In the genomic region with DNA sequence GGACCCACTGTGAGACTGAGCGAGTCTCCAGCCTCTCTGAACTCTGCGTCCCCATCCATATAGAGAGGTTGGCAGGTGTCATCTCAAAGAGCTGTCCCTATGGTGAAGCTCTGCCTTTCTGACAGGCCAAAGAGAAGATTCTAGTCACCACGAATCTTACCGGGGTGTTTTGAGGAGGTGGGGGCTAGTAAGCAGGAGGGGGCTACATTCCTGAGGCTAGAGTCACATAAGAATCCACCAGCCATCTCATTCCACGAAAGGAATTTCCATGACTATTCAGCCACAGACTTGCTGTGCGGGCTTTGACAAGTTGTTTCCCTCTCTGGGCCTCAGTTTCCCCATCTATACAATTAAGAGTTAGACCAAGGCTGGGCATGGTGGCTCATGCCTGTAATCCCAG, we compare ENCODE assay signal across 11 cellular contexts. TPM values are rescaled to one million over a fixed set of nuclear protein-coding genes. Genes with fewer than 3 reads are reported as not detected.
DNase-seq lines count a peak whose midpoint lies in the region; ATAC-seq and TF ChIP-seq lines count a peak whose summit lies in the region.
"Had no signal": no experiment of that assay in that cellular context is flagged by ENCODE, and none has a peak within 500 bp of the region (broad histone marks: within the 10 kb centered on the region; RNA-seq: fewer than 3 reads in every experiment).

No MANE protein-coding gene starts in this region.

- H3K27me3 ChIP-seq in mesenchymal stem cell (ENCODE audit: control insufficient read depth in 1 of 2, insufficient read depth in 1 of 2, low read length in 2 of 2) (no peaks in the 10 kb centered on the region), testis (no peaks in the 10 kb centered on the region)

- H2AK5ac ChIP-seq in mesenchymal stem cell (ENCODE audit: low read length, severe bottlenecking): peak overlapping the region; percentile 98

- peak overlapping the region; percentile 85 for H4K91ac ChIP-seq in mesenchymal stem cell (ENCODE audit: low read length)

- peaks cover 35% of the 10 kb centered on the region for H3K36me3 Mint-ChIP-seq in HFFc6 (ENCODE audit: low read depth)

- peak overlapping the region; percentile 90 to 98 for H3K4ac ChIP-seq in mesenchymal stem cell (ENCODE audit: low read depth in 1 of 2, low read length in 2 of 2)

- no peak overlapping the region for H3K4me2 ChIP-seq in mesenchymal stem cell (ENCODE audit: low read length, poor library complexity, severe bottlenecking)

- H3K4me3 ChIP-seq in choroid plexus epithelial cell (ENCODE audit: low read depth, low read length) (no peak overlapping the region), mesenchymal stem cell (ENCODE audit: insufficient read depth in 1 of 2, low read depth in 1 of 2, low read length in 2 of 2) (peak overlapping the region in 1 of 2 experiments; percentile 32), testis (no peak overlapping the region)

- H2BK12ac ChIP-seq in mesenchymal stem cell (ENCODE audit: low read length in 2 of 2): peak overlapping the region; percentile 99

- 26% methylated on average over 6 of the region's 6 CpGs for WGBS in mesenchymal stem cell
- WGBS in testis, 2 donors: 59 to 74% methylated on average over 6 of the region's 6 CpGs

- H4K8ac ChIP-seq in mesenchymal stem cell (ENCODE audit: low read length): peak overlapping the region; percentile 74

- peak overlapping the region; percentile 98 to 99 for H3K18ac ChIP-seq in mesenchymal stem cell (ENCODE audit: low read depth in 1 of 2, low read length in 2 of 2)

- H2AFZ ChIP-seq in mesenchymal stem cell (ENCODE audit: low read depth, low read length): no peak overlapping the region

- peak overlapping the region; percentile 82 for H3K9ac ChIP-seq in mesenchymal stem cell (ENCODE audit: low read length)

- peak overlapping the region; percentile 63 for H3K4me3 Mint-ChIP-seq in HFFc6
- H3K4me3 Mint-ChIP-seq: activated CD4-positive, alpha-beta T cell treated with anti-CD3 and anti-CD28 coated beads, Interleukin-2, amount 10 ng/mL, durations not matched to agents 7 days and 5 days had no signal

- peak overlapping the region; percentile 96 for H2BK5ac ChIP-seq in mesenchymal stem cell (ENCODE audit: low read depth, low read length, poor library complexity, severe bottlenecking)

- H3K23ac ChIP-seq in mesenchymal stem cell (ENCODE audit: low read length in 2 of 2): peak overlapping the region in 1 of 2 experiments; percentile 63

- H3K9me3 Mint-ChIP-seq in HFFc6: no peaks in the 10 kb centered on the region
- H3K9me3 Mint-ChIP-seq: activated CD4-positive, alpha-beta T cell treated with anti-CD3 and anti-CD28 coated beads, Interleukin-2, amount 10 ng/mL, durations not matched to agents 7 days and 5 days had no signal

- H3K9me3 ChIP-seq in mesenchymal stem cell (ENCODE audit: control insufficient read depth, low read length) (no peaks in the 10 kb centered on the region), testis (no peaks in the 10 kb centered on the region)

- DNase-seq in HFFc6 (peak; percentile 79), choroid plexus epithelial cell (ENCODE audit: low read depth) (peak; percentile 90), mesenchymal stem cell (peak; percentile 83), testis (no peak), CD1c-positive myeloid dendritic cell (ENCODE audit: extremely low spot score) (no peak)
- DNase-seq in stimulated activated naive CD4-positive, alpha-beta T cell treated with Interleukin-2 at 50 U/mL for 16 hours (lab: John Stamatoyannopoulos, UW): no peak
- DNase-seq: activated CD4-positive, alpha-beta T cell treated with anti-CD3 and anti-CD28 coated beads, Interleukin-2, amount 10 ng/mL, durations not matched to agents 7 days and 5 days; GDM1 had no signal

- peaks cover 11% of the 10 kb centered on the region for H3K27me3 Mint-ChIP-seq in HFFc6 (ENCODE audit: insufficient read depth)
- H3K27me3 Mint-ChIP-seq: activated CD4-positive, alpha-beta T cell treated with anti-CD3 and anti-CD28 coated beads, Interleukin-2, amount 10 ng/mL, durations not matched to agents 7 days and 5 days had no signal

- peak overlapping the region; percentile 97 for H2BK120ac ChIP-seq in mesenchymal stem cell (ENCODE audit: low read depth, low read length)

- intact Hi-C loops in testis (cut with DNase I; ENCODE audit: low total_unique reads): no loop called here

- peaks cover 89% of the 10 kb centered on the region for H3K4me1 Mint-ChIP-seq in HFFc6 (ENCODE audit: low read depth)

- H3K27ac ChIP-seq in mesenchymal stem cell (ENCODE audit: low read length, poor library complexity, severe bottlenecking) (peak overlapping the region; percentile 99), testis (peak overlapping the region; percentile 74 to 86)

- peak overlapping the region; percentile 99 for H3K27ac Mint-ChIP-seq in HFFc6
- H3K27ac Mint-ChIP-seq: activated CD4-positive, alpha-beta T cell treated with anti-CD3 and anti-CD28 coated beads, Interleukin-2, amount 10 ng/mL, durations not matched to agents 7 days and 5 days had no signal

- no peak for ATAC-seq in GM19455 (IDR thresholded peaks at IDR 0.05; ENCODE audit: unreplicated experiment)
- no peak for ATAC-seq in GM18873 (IDR thresholded peaks at IDR 0.05; ENCODE audit: low FRiP score, unreplicated experiment)

- no peak for TF ChIP-seq POLR2A in testis (IDR thresholded peaks at IDR 0.05)

- TF ChIP-seq CTCF in HFFc6 (IDR thresholded peaks at IDR 0.05) (no peak), choroid plexus epithelial cell (conservative IDR thresholded peaks at IDR 0.05; ENCODE audit: low read depth, low read length) (no peak), testis (IDR thresholded peaks at IDR 0.05) (no peak)

- H3K36me3 ChIP-seq in mesenchymal stem cell (ENCODE audit: control insufficient read depth in 1 of 2, insufficient read depth in 2 of 2, low read depth in 1 of 2, low read length in 2 of 2): peaks cover 23 to 73% of the 10 kb centered on the region in 2 experiments
- H3K36me3 ChIP-seq in testis (ENCODE audit: low read depth, missing control alignments): no peaks in the 10 kb centered on the region

- H3K4me1 ChIP-seq in mesenchymal stem cell (ENCODE audit: control insufficient read depth, insufficient read depth, low read depth, low read length) (peaks cover 87% of the 10 kb centered on the region), testis (peaks cover 68% of the 10 kb centered on the region)

- peak overlapping the region; percentile 55 for H2BK15ac ChIP-seq in mesenchymal stem cell (ENCODE audit: low read depth, poor library complexity, severe bottlenecking)

- H3K14ac ChIP-seq in mesenchymal stem cell (ENCODE audit: low read length in 2 of 2): peak overlapping the region in 1 of 2 experiments; percentile 90

- H3K79me1 ChIP-seq in mesenchymal stem cell (replicated peaks; ENCODE audit: low read length, poor library complexity, severe bottlenecking): no peaks in the 10 kb centered on the region

RNA-seq across cellular contexts. Expression of gene PDGFRB, which starts 16.3 kb away (rescaled TPM):
- total RNA-seq in HFFc6 (2021; fragmentation: NEBNext Ultra II Directional; extraction: Animal tissue kit (Norgen Biotek cat#: 25700)): 100 to 1,000 TPM; 137 to 208 (median 180) TPM
- 203 TPM for polyA plus RNA-seq in mesenchymal stem cell (2013, experiment 1 of 2)
- polyA plus RNA-seq in mesenchymal stem cell (2013, experiment 2 of 2): 211 TPM
- 10 to 100 TPM; 71.2 to 87.0 TPM for total RNA-seq in testis
- 61.6 TPM for polyA plus RNA-seq in testis (ENCODE audit: insufficient read depth, low read depth, low replicate concordance)

RNA-seq across cellular contexts. Expression of gene CDX1, which starts 27.2 kb away (rescaled TPM):
- total RNA-seq in HFFc6 (2021; fragmentation: NEBNext Ultra II Directional; extraction: Animal tissue kit (Norgen Biotek cat#: 25700)): under 1 TPM in 1 of 6 experiments, not detected in 5; 0.11 TPM
- polyA plus RNA-seq in mesenchymal stem cell (2013, experiment 1 of 2): 0.08 TPM
- 0.03 TPM for polyA plus RNA-seq in mesenchymal stem cell (2013, experiment 2 of 2)
- 1 to 10 TPM; 3.4 to 5.2 TPM for total RNA-seq in testis
- 3.4 TPM for polyA plus RNA-seq in testis (ENCODE audit: insufficient read depth, low read depth, low replicate concordance)
- total RNA-seq: activated CD4-positive, alpha-beta T cell treated with anti-CD3 and anti-CD28 coated beads, Interleukin-2, amount 10 ng/mL, durations not matched to agents 7 days and 5 days; OCI-LY7 had no signal

RNA-seq across cellular contexts. Expression of gene SLC6A7, which starts 50.5 kb away (rescaled TPM):
- total RNA-seq in HFFc6 (2021; fragmentation: NEBNext Ultra II Directional; extraction: Animal tissue kit (Norgen Biotek cat#: 25700)): not detected
- not detected for polyA plus RNA-seq in mesenchymal stem cell (2013, experiment 1 of 2)
- not detected for polyA plus RNA-seq in mesenchymal stem cell (2013, experiment 2 of 2)
- under 1 TPM in 1 of 2 donors, not detected in 1; 0.12 TPM for total RNA-seq in testis
- not detected for polyA plus RNA-seq in testis (ENCODE audit: insufficient read depth, low read depth, low replicate concordance)
- total RNA-seq: activated CD4-positive, alpha-beta T cell treated with anti-CD3 and anti-CD28 coated beads, Interleukin-2, amount 10 ng/mL, durations not matched to agents 7 days and 5 days; OCI-LY7 had no signal

RNA-seq across cellular contexts. Expression of gene CSF1R, which starts 53.0 kb away (rescaled TPM):
- total RNA-seq in HFFc6 (2021; fragmentation: NEBNext Ultra II Directional; extraction: Animal tissue kit (Norgen Biotek cat#: 25700)): 1 to 10 TPM in 2 of 6 experiments, under 1 TPM in 4; 0.26 to 1.5 (median 0.78) TPM
- 0.06 TPM for polyA plus RNA-seq in mesenchymal stem cell (2013, experiment 1 of 2)
- polyA plus RNA-seq in mesenchymal stem cell (2013, experiment 2 of 2): 0.12 TPM
- 10 to 100 TPM in 1 of 2 donors, 1 to 10 TPM in 1; 4.3 to 15.7 TPM for total RNA-seq in testis
- 25.4 TPM for polyA plus RNA-seq in testis (ENCODE audit: insufficient read depth, low read depth, low replicate concordance)
- total RNA-seq: OCI-LY7 had no signal

Comparison
In these comparisons a context has a peak if more than half of its experiments do, and no peak if none do; other contexts are left out.
1. DNase-seq: peak in HFFc6 (single experiment), choroid plexus epithelial cell (single experiment) and mesenchymal stem cell (single experiment); none in testis (single experiment), stimulated activated naive CD4-positive, alpha-beta T cell treated with Interleukin-2 at 50 U/mL for 16 hours (single experiment) and CD1c-positive myeloid dendritic cell (single experiment).